Comparison of ENCODE assay signal across 35 cellular contexts in genomic region chr12:65785500-65785899, GRCh38. TPM values are rescaled to one million over a fixed set of nuclear protein-coding genes. Genes with fewer than 3 reads are reported as not detected.
"Had no signal": no experiment of that assay in that cellular context is flagged by ENCODE, and none has a peak within 500 bp of the region (broad histone marks: within the 10 kb centered on the region; RNA-seq: fewer than 3 reads in every experiment).

No MANE protein-coding gene starts in this region.

- H3K27ac ChIP-seq: adrenal gland, ascending aorta, body of pancreas, brain microvascular endothelial cell, breast epithelium, cardiac muscle cell had no signal

- H3K4me3 ChIP-seq: adrenal gland, ascending aorta, body of pancreas, breast epithelium, cardiac muscle cell had no signal

- FAIRE-seq: astrocyte had no signal

- ATAC-seq: activated naive CD4-positive, alpha-beta T cell treated with anti-CD3 and anti-CD28 coated beads, Interleukin-2, amount 50 U/mL, for 72 hours; activated naive CD8-positive, alpha-beta T cell treated with anti-CD3 and anti-CD28 coated beads, Interleukin-2, amount 50 U/mL, for 24 hours; activated T-cell treated with anti-CD3 and anti-CD28 coated beads, Interleukin-2, amount 50 U/mL, for 4 hours; activated T-cell treated with anti-CD3 and anti-CD28 coated beads, Interleukin-2, amount 50 U/mL, for 72 hours; activated T-helper 17 cell treated with anti-CD3 and anti-CD28 coated beads, Interleukin-2, amount 50 U/mL, for 72 hours; body of pancreas had no signal

- H3K4me1 ChIP-seq: adrenal gland, ascending aorta, body of pancreas, breast epithelium had no signal

- H3K27me3 ChIP-seq: adrenal gland, ascending aorta, body of pancreas, brain microvascular endothelial cell, breast epithelium, cardiac muscle cell had no signal

- H3K36me3 ChIP-seq: adrenal gland, ascending aorta, brain microvascular endothelial cell, breast epithelium, cardiac muscle cell had no signal

- H3K9me3 ChIP-seq: adrenal gland, ascending aorta, body of pancreas, breast epithelium had no signal

- DNase-seq: activated effector memory CD4-positive, alpha-beta T cell treated with anti-CD3 and anti-CD28 coated beads, Interleukin-2, amount 50 U/mL, for 16 hours; activated effector memory CD4-positive, alpha-beta T cell treated with Interleukin-2 at 50 U/mL for 16 hours; activated gamma-delta T cell; activated gamma-delta T cell treated with Interleukin-2 at 50 U/mL for 16 hours; activated naive CD4-positive, alpha-beta T cell; activated naive CD4-positive, alpha-beta T cell treated with anti-CD3 and anti-CD28 coated beads for 36 hours; activated naive CD4-positive, alpha-beta T cell treated with anti-CD3 and anti-CD28 coated beads, Interleukin-2, amount 10 ng/mL, durations not matched to agents 7 days and 5 days; activated naive CD4-positive, alpha-beta T cell treated with anti-CD3 and anti-CD28 coated beads, Interleukin-2, amount 50 U/mL, for 16 hours; activated naive CD4-positive, alpha-beta T cell treated with Interleukin-2 at 50 U/mL for 16 hours; activated naive CD8-positive, alpha-beta T cell treated with anti-CD3 and anti-CD28 coated beads for 36 hours; activated naive CD8-positive, alpha-beta T cell treated with anti-CD3 and anti-CD28 coated beads, Interleukin-2, amount 10 ng/mL, durations not matched to agents 7 days and 5 days; activated naive CD8-positive, alpha-beta T cell treated with anti-CD3 and anti-CD28 coated beads, Interleukin-2, amount 50 U/mL, for 24 hours; activated T-cell treated with anti-CD3 and anti-CD28 coated beads for 4 hours; activated T-cell treated with anti-CD3 and anti-CD28 coated beads, Interleukin-2, amount 50 U/mL, for 1 hour; activated T-cell treated with anti-CD3 and anti-CD28 coated beads, Interleukin-2, amount 50 U/mL, for 24 hours; activated T-cell treated with anti-CD3 and anti-CD28 coated beads, Interleukin-2, amount 50 U/mL, for 4 hours; activated T-cell treated with anti-CD3 and anti-CD28 coated beads, Interleukin-2, amount 50 U/mL, for 48 hours; activated T-cell treated with anti-CD3 and anti-CD28 coated beads, Interleukin-2, amount 50 U/mL, for 72 hours; adrenal gland; amniotic stem cell; amygdala; anterior cingulate cortex; aorta; body of pancreas; brain microvascular endothelial cell; caudate nucleus; central memory CD4-positive, alpha-beta T cell; cerebellar nuclear complex had no signal

RNA-seq across cellular contexts. Expression of gene HMGA2, which starts 38.8 kb away (rescaled TPM):
- total RNA-seq: activated naive CD4-positive, alpha-beta T cell treated with anti-CD3 and anti-CD28 coated beads for 36 hours; activated naive CD8-positive, alpha-beta T cell treated with anti-CD3 and anti-CD28 coated beads for 36 hours; activated naive CD8-positive, alpha-beta T cell treated with anti-CD3 and anti-CD28 coated beads, Interleukin-2, amount 10 ng/mL, durations not matched to agents 7 days and 5 days; activated T-cell treated with anti-CD3 and anti-CD28 coated beads, Interleukin-2, amount 50 U/mL, for 72 hours; activated T-helper 17 cell treated with anti-CD3 and anti-CD28 coated beads, Interleukin-2, amount 50 U/mL, for 72 hours; activated T-helper 2 cell treated with anti-CD3 and anti-CD28 coated beads, Interferon-gamma antibody, Interleukin-2, Interleukin-4, amounts not matched to agents 10 μg/mL and 5 μg/mL and 100 μg/mL, durations not matched to agents 14 hours and 24 hours and 36 hours; ascending aorta had no signal
